ENCODE assay signal across 11 cellular contexts in the genomic region with DNA sequence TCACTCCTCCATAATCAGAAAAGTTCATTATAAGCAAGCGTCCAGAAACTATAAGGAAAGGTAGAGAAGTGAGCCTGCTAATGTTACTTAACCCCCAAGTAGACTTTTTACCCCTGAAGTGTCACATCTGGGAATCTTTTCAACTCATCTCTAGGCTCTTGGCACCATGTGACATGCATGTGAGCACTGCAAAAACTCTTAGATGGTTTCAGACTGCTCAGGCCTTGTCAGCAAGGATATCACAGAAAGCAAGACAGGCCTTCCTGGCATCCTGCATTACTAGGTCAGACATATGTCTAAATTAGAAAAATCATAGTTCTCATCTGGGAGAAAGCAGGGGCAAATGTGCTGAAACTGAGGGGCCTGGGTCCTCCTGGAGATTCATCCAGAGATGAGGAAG. TPM values are rescaled to one million over a fixed set of nuclear protein-coding genes. Genes with fewer than 3 reads are reported as not detected.
DNase-seq lines count a peak whose midpoint lies in the region; ATAC-seq and TF ChIP-seq lines count a peak whose summit lies in the region.
"Had no signal": no experiment of that assay in that cellular context is flagged by ENCODE, and none has a peak within 500 bp of the region (broad histone marks: within the 10 kb centered on the region; RNA-seq: fewer than 3 reads in every experiment).

No MANE protein-coding gene starts in this region.

- H3K27ac ChIP-seq in KMS-11 (peak overlapping the region; percentile 92), suprapubic skin (no peak overlapping the region)

- no peaks in the 10 kb centered on the region for H3K9me3 ChIP-seq in suprapubic skin

- H3K27me3 ChIP-seq in KMS-11 (ENCODE audit: insufficient read depth, low read depth), result no peaks in the 10 kb centered on the region
- H3K27me3 ChIP-seq in suprapubic skin, result no peaks in the 10 kb centered on the region

- H3K4me1 ChIP-seq in KMS-11 (ENCODE audit: low read depth, poor library complexity, severe bottlenecking) (peaks cover 81% of the 10 kb centered on the region), suprapubic skin (peaks cover 45% of the 10 kb centered on the region)

- H3K9ac ChIP-seq in KMS-11, result peak overlapping the region; percentile 46

- TF ChIP-seq POLR2A in suprapubic skin (IDR thresholded peaks at IDR 0.05), result no peak

- H3K9me3 Mint-ChIP-seq in naive B cell, result no peaks in the 10 kb centered on the region
- H3K9me3 Mint-ChIP-seq: activated naive CD4-positive, alpha-beta T cell treated with anti-CD3 and anti-CD28 coated beads for 36 hours; T-helper 2 cell treated with Interferon-gamma antibody and Interleukin-4, amounts not matched to agents 5 μg/mL and 100 μg/mL, for 36 hours had no signal

- no peak for TF ChIP-seq EP300 in suprapubic skin (IDR thresholded peaks at IDR 0.05)

- H3K79me2 ChIP-seq in KMS-11 (ENCODE audit: insufficient read depth, low read depth), result no peaks in the 10 kb centered on the region

- peak overlapping the region; percentile 77 for H3K4me2 ChIP-seq in KMS-11

- TF ChIP-seq CTCF in KMS-11 (conservative IDR thresholded peaks at IDR 0.05; ENCODE audit: low read depth, low read length) (no peak), suprapubic skin (IDR thresholded peaks at IDR 0.05) (no peak)

- H3K4me3 Mint-ChIP-seq in naive B cell, result peak overlapping the region; percentile 0 to 82 (median 60)
- H3K4me3 Mint-ChIP-seq: activated naive CD4-positive, alpha-beta T cell treated with anti-CD3 and anti-CD28 coated beads for 36 hours; T-helper 2 cell treated with Interferon-gamma antibody and Interleukin-4, amounts not matched to agents 5 μg/mL and 100 μg/mL, for 36 hours had no signal

- H3K36me3 ChIP-seq in KMS-11 (ENCODE audit: insufficient read depth) (no peaks in the 10 kb centered on the region), suprapubic skin (no peaks in the 10 kb centered on the region)

- H4K20me1 ChIP-seq in KMS-11 (ENCODE audit: insufficient read depth), result no peaks in the 10 kb centered on the region

- H3K4me3 ChIP-seq in KMS-11 (IDR thresholded peaks at IDR 0.05; ENCODE audit: insufficient read depth, low read depth, low read length) (no peak overlapping the region), suprapubic skin (no peak overlapping the region)

- DNase-seq in naive B cell (no peak), suprapubic skin (ENCODE audit: low spot score in 2 of 2) (no peak)
- no peak for DNase-seq in activated effector memory CD4-positive, alpha-beta T cell treated with Interleukin-2 at 50 U/mL for 16 hours
- DNase-seq in stimulated activated CD4-positive, alpha-beta T cell treated with anti-CD3 and anti-CD28 coated beads, Interleukin-15, amount 100 ng/mL, for 24 hours, result no peak

- peak overlapping the region; percentile 37; the same call in 1 of the 2 replicates for H2AFZ ChIP-seq in KMS-11 (ENCODE audit: low read depth)

- ATAC-seq in GM18870 (IDR thresholded peaks at IDR 0.05; ENCODE audit: unreplicated experiment) (peak; percentile 11), GM21576 (IDR thresholded peaks at IDR 0.05; ENCODE audit: unreplicated experiment) (peak; percentile 26), naive B cell (ENCODE audit: low read depth in 2 of 2) (no peak), HG03196 (IDR thresholded peaks at IDR 0.05; ENCODE audit: unreplicated experiment) (no peak)

- H3K4me1 Mint-ChIP-seq in naive B cell, result peaks cover 48 to 61% (median 49%) of the 10 kb centered on the region in 3 donors

- H3K36me3 Mint-ChIP-seq in naive B cell, result no peaks in the 10 kb centered on the region

- peak overlapping the region in 3 of 6 donors; percentile 39 to 84 (median 67) for H3K27ac Mint-ChIP-seq in naive B cell
- H3K27ac Mint-ChIP-seq: T-helper 2 cell treated with Interferon-gamma antibody and Interleukin-4, amounts not matched to agents 5 μg/mL and 100 μg/mL, for 36 hours had no signal

- no peaks in the 10 kb centered on the region for H3K27me3 Mint-ChIP-seq in naive B cell

- 91% methylated on average over 1 of the region's 1 CpG for WGBS in suprapubic skin

RNA-seq across cellular contexts. Expression of gene TMEM8B, which starts 18.8 kb away (rescaled TPM):
- polyA plus RNA-seq in naive B cell (ENCODE audit: low read depth in 6 of 6), result 1 to 10 TPM; 1.7 to 3.3 (median 2.3) TPM
- 10 to 100 TPM in 1 of 4 donors, 1 to 10 TPM in 3; 5.0 to 11.7 (median 8.0) TPM for total RNA-seq in suprapubic skin

RNA-seq across cellular contexts. Expression of gene FAM221B, which starts 19.3 kb away (rescaled TPM):
- not detected for polyA plus RNA-seq in naive B cell (ENCODE audit: low read depth in 6 of 6)
- total RNA-seq in suprapubic skin, result not detected
- total RNA-seq: activated naive CD4-positive, alpha-beta T cell treated with anti-CD3 and anti-CD28 coated beads for 36 hours had no signal

RNA-seq across cellular contexts. Expression of gene OR13J1, which starts 22.4 kb away (rescaled TPM):
- not detected for polyA plus RNA-seq in naive B cell (ENCODE audit: low read depth in 6 of 6)
- total RNA-seq in suprapubic skin, result not detected
- total RNA-seq: activated naive CD4-positive, alpha-beta T cell treated with anti-CD3 and anti-CD28 coated beads for 36 hours had no signal
- polyA plus RNA-seq: neural cell had no signal

RNA-seq across cellular contexts. Expression of gene HINT2, which starts 32.9 kb away (rescaled TPM):
- polyA plus RNA-seq in naive B cell (ENCODE audit: low read depth in 6 of 6), result 100 to 1,000 TPM in 1 of 6 donors, 10 to 100 TPM in 5; 69.4 to 109 (median 79.0) TPM
- total RNA-seq in suprapubic skin, result 10 to 100 TPM in 3 of 4 donors, 1 to 10 TPM in 1; 9.5 to 34.9 (median 25.3) TPM

RNA-seq across cellular contexts. Expression of gene SPAG8, which starts 35.7 kb away (rescaled TPM):
- 1 to 10 TPM in 5 of 6 donors, not detected in 1; 1.2 to 1.7 (median 1.5) TPM for polyA plus RNA-seq in naive B cell (ENCODE audit: low read depth in 6 of 6)
- under 1 TPM in 3 of 4 donors, not detected in 1; 0.47 to 0.53 (median 0.52) TPM for total RNA-seq in suprapubic skin

Comparison
In these comparisons a context has a peak if more than half of its experiments do, and no peak if none do; other contexts are left out.
1. ATAC-seq: peak in GM18870 (single experiment) and GM21576 (single experiment); none in naive B cell (0 of 2) and HG03196 (single experiment).